1 cellular context compared by ENCODE assay signal in the genomic region with DNA sequence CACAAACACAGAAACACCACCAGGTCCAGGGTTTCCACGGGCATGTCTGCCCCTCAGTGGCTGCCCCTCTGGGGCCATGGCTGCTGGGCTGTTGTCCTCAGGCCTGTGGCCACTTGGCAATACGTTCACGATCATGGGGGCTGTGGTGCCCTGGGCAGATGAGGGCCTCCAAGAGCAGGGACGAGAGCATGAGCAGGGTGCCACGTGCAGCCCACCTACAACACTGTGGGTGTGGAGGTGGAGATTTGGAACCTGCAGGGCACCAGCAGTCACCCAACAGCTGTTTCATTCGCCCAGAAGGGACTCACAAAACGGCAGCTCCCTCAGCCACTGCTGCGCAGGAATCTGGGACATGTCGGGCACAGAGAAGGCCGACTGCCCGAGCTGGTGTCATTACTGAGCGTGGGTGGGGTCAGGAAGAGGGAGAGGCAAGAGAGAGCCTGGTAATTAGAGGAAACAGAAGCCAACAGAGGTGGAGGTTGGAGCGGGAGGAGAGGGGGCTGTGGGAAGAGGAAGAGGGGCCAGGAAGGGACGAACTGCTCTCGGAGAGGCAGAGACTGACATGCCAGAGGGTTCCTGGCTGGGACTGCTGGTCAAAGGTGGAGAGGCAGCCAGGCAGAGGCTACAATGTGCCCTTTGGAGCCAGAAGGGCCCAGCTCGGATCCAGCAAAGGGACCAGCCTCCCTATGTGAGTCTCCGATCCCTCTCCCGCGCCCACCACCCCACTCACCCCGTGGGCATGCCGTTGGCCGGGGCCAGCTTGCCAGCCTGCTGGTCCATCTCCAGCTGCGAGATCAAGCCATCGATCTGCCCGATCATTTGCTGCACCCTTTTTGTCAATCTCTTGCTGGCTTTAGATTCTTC.
TF ChIP-seq lines count a peak whose summit lies in the region.

No MANE protein-coding gene starts in this region.

TF ChIP-seq in liver, 16 proteins besides CTCF, POLR2A, EP300 and RAD21:
- peak; percentile 49 for TF ChIP-seq SP1 (IDR thresholded peaks at IDR 0.05)
- peak; percentile 67 to 76 for TF ChIP-seq HNF4A (conservative IDR thresholded peaks at IDR 0.05)
- TF ChIP-seq RXRA (IDR thresholded peaks at IDR 0.05), result no peak
